In the genomic region with DNA sequence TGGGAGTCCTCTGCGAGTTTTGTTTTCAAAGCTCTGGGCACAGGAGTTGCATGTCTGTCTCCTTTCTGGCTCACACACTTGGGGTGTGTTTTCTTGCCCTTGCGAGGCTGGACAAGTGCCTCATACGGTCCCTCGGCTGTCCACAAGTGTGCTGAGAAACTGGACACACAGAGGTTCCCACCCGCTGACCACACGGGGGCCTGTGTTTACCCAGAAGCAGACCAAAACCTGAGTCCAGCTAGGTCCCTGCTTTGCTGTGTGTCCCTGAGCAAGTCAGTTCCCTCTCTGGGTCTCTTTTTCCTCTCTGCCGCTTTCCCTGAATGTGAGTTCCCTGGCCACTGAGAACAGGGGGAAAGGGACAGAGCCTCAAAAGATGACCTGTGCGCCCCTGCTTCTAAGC, we compare ENCODE assay signal across 8 cellular contexts. TPM values are rescaled to one million over a fixed set of nuclear protein-coding genes. Genes with fewer than 3 reads are reported as not detected.
DNase-seq lines count a peak whose midpoint lies in the region; ATAC-seq and TF ChIP-seq lines count a peak whose summit lies in the region.

No MANE protein-coding gene starts in this region.

- 60 to 68% methylated on average over 8 of the region's 8 CpGs for WGBS in body of pancreas, 2 donors

- intact Hi-C loops in cardiac septum (cut with DNase I) (loop anchor here (5.0 kb wide), 1 partner anchor 70 kb away; a partner anchor contains a TSS), Right ventricle myocardium inferior (cut with DNase I) (loop anchor here (5.0 kb wide), 1 partner anchor 40 kb away; a partner anchor contains a TSS), body of pancreas (cut with DNase I) (no loop called here), vagina (cut with DNase I) (no loop called here)

- H3K4me3 ChIP-seq in body of pancreas = no peak overlapping the region
- peak overlapping the region; percentile 84 for H3K4me3 ChIP-seq in mononuclear cell (ENCODE audit: low read length)
- H3K4me3 ChIP-seq in vagina = peak overlapping the region; percentile 50 to 53

- H3K36me3 ChIP-seq in body of pancreas (replicated peaks in 1 of 2; ENCODE audit: insufficient read depth in 1 of 2, low read depth in 2 of 2) = no peaks in the 10 kb centered on the region
- H3K36me3 ChIP-seq in vagina = no peaks in the 10 kb centered on the region

- peak overlapping the region in 3 of 4 donors; percentile 48 to 80 (median 70) for H3K27ac ChIP-seq in body of pancreas
- H3K27ac ChIP-seq in vagina = peak overlapping the region; percentile 84

- H3K27ac Mint-ChIP-seq in osteocyte (ENCODE audit: unreplicated experiment) = no peak overlapping the region

- H3K4me1 Mint-ChIP-seq in osteocyte (ENCODE audit: unreplicated experiment) = no peaks in the 10 kb centered on the region

- H3K4me1 ChIP-seq in body of pancreas (no peaks in the 10 kb centered on the region), mononuclear cell (ENCODE audit: insufficient read depth, low read length) (peaks cover 42% of the 10 kb centered on the region), vagina (peaks cover 25% of the 10 kb centered on the region)

- TF ChIP-seq CTCF in body of pancreas (IDR thresholded peaks at IDR 0.05) = no peak
- no peak for TF ChIP-seq CTCF in vagina (IDR thresholded peaks at IDR 0.05)
- no peak for TF ChIP-seq CTCF in osteocyte (IDR thresholded peaks at IDR 0.05)

- ATAC-seq in Right ventricle myocardium inferior = no peak
- no peak for ATAC-seq in body of pancreas

- peaks cover 7% of the 10 kb centered on the region for H3K27me3 Mint-ChIP-seq in osteocyte (ENCODE audit: unreplicated experiment)

- peaks cover 15% of the 10 kb centered on the region for H3K9me3 Mint-ChIP-seq in osteocyte (ENCODE audit: unreplicated experiment)

- no peaks in the 10 kb centered on the region for H3K36me3 Mint-ChIP-seq in osteocyte (ENCODE audit: unreplicated experiment)

- no peak overlapping the region for H3K4me3 Mint-ChIP-seq in osteocyte (ENCODE audit: unreplicated experiment)

- H3K9me3 ChIP-seq in body of pancreas = no peaks in the 10 kb centered on the region
- peaks cover 7% of the 10 kb centered on the region for H3K9me3 ChIP-seq in mononuclear cell (ENCODE audit: low read depth, low read length)
- no peaks in the 10 kb centered on the region for H3K9me3 ChIP-seq in vagina

- no peak for TF ChIP-seq POLR2A in body of pancreas (IDR thresholded peaks at IDR 0.05)
- no peak for TF ChIP-seq POLR2A in vagina (IDR thresholded peaks at IDR 0.05)

- H3K27me3 ChIP-seq in body of pancreas (no peaks in the 10 kb centered on the region), mononuclear cell (ENCODE audit: insufficient read depth, low read length) (no peaks in the 10 kb centered on the region), vagina (no peaks in the 10 kb centered on the region)

- DNase-seq in cardiac septum (ENCODE audit: low spot score) (peak; percentile 71), Right ventricle myocardium inferior (ENCODE audit: missing footprints) (no peak), body of pancreas (no peak), vagina (ENCODE audit: extremely low spot score in 2 of 2) (peak; percentile 79 to 88), midbrain (lab: John Stamatoyannopoulos, UW) (no peak), osteocyte (ENCODE audit: extremely low spot score, unreplicated experiment) (no peak), NCI-H524 (lab: John Stamatoyannopoulos, UW) (no peak)

RNA-seq across cellular contexts. Expression of a gene that starts 0.7 kb away (rescaled TPM):
- total RNA-seq in cardiac septum (6.4 TPM), Right ventricle myocardium inferior (5.0 TPM), body of pancreas (1 to 10 TPM; 1.6 to 2.3 TPM), mononuclear cell (22.2 TPM), vagina (14.0 TPM), osteocyte (not detected in 2 replicates)

RNA-seq across cellular contexts. Expression of a gene that starts 39.4 kb away (rescaled TPM):
- total RNA-seq in cardiac septum (6.4 TPM), Right ventricle myocardium inferior (5.7 TPM), body of pancreas (10 to 100 TPM in 1 of 2 donors, 1 to 10 TPM in 1; 2.3 to 18.1 TPM), mononuclear cell (17.7 TPM), vagina (20.1 TPM), osteocyte (0.13 TPM in 1 of 2 replicates, not detected in the other)

Comparison
In these comparisons a context has a peak if more than half of its experiments do, and no peak if none do; other contexts are left out.
1. DNase-seq: peak in cardiac septum (single experiment) and vagina (2 of 2); none in Right ventricle myocardium inferior (single experiment), body of pancreas (0 of 4), midbrain (single experiment), osteocyte (single experiment) and NCI-H524 (0 of 2).
2. H3K4me3 ChIP-seq: peak in mononuclear cell (single experiment) and vagina (2 of 2); none in body of pancreas (0 of 2).
3. intact Hi-C loops: an anchor here in cardiac septum (5.0 kb wide) and Right ventricle myocardium inferior (5.0 kb wide); none called in body of pancreas and vagina.